Comparison of ENCODE assay signal across 1 cellular context in the genomic region with DNA sequence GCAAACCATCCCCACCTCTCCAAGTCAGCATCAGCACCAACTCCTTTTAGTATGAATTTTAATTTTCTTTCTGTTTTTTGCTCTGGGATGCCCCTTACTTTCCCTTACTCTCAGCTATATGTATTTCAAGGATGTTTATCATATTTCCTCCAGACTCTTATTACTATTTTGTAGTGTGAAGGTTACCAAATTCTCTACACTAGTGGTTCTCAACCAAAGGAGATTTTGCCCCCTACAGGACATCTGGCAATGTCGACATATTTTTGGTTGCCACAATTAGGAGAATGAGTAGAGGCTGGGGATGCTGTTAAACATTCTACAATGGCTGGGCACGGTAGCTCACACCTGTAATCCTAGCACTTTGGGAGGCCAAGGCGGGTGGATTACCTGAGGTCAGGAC.
TF ChIP-seq lines count a peak whose summit lies in the region.

No MANE protein-coding gene starts in this region.

TF ChIP-seq in K562, 482 proteins besides CTCF, POLR2A, EP300 and RAD21:
- TF ChIP-seq, protein P1, sequence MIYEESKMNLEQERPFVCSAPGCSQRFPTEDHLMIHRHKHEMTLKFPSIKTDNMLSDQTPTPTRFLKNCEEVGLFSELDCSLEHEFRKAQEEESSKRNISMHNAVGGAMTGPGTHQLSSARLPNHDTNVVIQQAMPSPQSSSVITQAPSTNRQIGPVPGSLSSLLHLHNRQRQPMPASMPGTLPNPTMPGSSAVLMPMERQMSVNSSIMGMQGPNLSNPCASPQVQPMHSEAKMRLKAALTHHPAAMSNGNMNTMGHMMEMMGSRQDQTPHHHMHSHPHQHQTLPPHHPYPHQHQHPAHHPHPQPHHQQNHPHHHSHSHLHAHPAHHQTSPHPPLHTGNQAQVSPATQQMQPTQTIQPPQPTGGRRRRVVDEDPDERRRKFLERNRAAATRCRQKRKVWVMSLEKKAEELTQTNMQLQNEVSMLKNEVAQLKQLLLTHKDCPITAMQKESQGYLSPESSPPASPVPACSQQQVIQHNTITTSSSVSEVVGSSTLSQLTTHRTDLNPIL (CRISPR knock-in tag; IDR thresholded peaks at IDR 0.05), result no peak
- TF ChIP-seq, protein P2, sequence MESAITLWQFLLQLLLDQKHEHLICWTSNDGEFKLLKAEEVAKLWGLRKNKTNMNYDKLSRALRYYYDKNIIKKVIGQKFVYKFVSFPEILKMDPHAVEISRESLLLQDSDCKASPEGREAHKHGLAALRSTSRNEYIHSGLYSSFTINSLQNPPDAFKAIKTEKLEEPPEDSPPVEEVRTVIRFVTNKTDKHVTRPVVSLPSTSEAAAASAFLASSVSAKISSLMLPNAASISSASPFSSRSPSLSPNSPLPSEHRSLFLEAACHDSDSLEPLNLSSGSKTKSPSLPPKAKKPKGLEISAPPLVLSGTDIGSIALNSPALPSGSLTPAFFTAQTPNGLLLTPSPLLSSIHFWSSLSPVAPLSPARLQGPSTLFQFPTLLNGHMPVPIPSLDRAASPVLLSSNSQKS (CRISPR knock-in tag; IDR thresholded peaks at IDR 0.05), result no peak
- TF ChIP-seq SAFB (IDR thresholded peaks at IDR 0.05; ENCODE audit: borderline replicate concordance, low read depth, low read length), result no peak
- TF ChIP-seq ZNF217 (CRISPR knock-in tag; IDR thresholded peaks at IDR 0.05), result no peak
- no peak for TF ChIP-seq KAT2B (IDR thresholded peaks at IDR 0.05; ENCODE audit: low read depth, low read length)
- no peak for TF ChIP-seq MXI1 (IDR thresholded peaks at IDR 0.05; ENCODE audit: low read depth, low read length)
- TF ChIP-seq, protein P3, sequence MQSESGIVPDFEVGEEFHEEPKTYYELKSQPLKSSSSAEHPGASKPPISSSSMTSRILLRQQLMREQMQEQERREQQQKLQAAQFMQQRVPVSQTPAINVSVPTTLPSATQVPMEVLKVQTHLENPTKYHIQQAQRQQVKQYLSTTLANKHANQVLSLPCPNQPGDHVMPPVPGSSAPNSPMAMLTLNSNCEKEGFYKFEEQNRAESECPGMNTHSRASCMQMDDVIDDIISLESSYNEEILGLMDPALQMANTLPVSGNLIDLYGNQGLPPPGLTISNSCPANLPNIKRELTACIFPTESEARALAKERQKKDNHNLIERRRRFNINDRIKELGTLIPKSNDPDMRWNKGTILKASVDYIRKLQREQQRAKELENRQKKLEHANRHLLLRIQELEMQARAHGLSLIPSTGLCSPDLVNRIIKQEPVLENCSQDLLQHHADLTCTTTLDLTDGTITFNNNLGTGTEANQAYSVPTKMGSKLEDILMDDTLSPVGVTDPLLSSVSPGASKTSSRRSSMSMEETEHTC (IDR thresholded peaks at IDR 0.05), result no peak
- no peak for TF ChIP-seq NCOA4 (IDR thresholded peaks at IDR 0.05; ENCODE audit: partially characterized antibody)
- no peak for TF ChIP-seq POLR2B (IDR thresholded peaks at IDR 0.05; ENCODE audit: low read depth, partially characterized antibody)
- no peak for TF ChIP-seq PURB (CRISPR knock-in tag; IDR thresholded peaks at IDR 0.05; ENCODE audit: low read depth)
- TF ChIP-seq GTF2F1 (IDR thresholded peaks at IDR 0.05; ENCODE audit: low read depth, low read length), result no peak
- no peak for TF ChIP-seq PTTG1 (tag; IDR thresholded peaks at IDR 0.05; ENCODE audit: low read depth)
- TF ChIP-seq GABPB1 (CRISPR knock-in tag; IDR thresholded peaks at IDR 0.05), result no peak
- TF ChIP-seq WHSC1 (IDR thresholded peaks at IDR 0.05; ENCODE audit: low read length), result no peak
- TF ChIP-seq, protein P4, sequence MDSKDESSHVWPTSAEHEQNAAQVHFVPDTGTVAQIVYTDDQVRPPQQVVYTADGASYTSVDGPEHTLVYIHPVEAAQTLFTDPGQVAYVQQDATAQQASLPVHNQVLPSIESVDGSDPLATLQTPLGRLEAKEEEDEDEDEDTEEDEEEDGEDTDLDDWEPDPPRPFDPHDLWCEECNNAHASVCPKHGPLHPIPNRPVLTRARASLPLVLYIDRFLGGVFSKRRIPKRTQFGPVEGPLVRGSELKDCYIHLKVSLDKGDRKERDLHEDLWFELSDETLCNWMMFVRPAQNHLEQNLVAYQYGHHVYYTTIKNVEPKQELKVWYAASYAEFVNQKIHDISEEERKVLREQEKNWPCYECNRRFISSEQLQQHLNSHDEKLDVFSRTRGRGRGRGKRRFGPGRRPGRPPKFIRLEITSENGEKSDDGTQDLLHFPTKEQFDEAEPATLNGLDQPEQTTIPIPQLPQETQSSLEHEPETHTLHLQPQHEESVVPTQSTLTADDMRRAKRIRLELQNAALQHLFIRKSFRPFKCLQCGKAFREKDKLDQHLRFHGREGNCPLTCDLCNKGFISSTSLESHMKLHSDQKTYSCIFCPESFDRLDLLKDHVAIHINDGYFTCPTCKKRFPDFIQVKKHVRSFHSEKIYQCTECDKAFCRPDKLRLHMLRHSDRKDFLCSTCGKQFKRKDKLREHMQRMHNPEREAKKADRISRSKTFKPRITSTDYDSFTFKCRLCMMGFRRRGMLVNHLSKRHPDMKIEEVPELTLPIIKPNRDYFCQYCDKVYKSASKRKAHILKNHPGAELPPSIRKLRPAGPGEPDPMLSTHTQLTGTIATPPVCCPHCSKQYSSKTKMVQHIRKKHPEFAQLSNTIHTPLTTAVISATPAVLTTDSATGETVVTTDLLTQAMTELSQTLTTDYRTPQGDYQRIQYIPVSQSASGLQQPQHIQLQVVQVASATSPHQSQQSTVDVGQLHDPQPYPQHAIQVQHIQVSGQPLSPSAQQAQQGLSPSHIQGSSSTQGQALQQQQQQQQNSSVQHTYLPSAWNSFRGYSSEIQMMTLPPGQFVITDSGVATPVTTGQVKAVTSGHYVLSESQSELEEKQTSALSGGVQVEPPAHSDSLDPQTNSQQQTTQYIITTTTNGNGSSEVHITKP (IDR thresholded peaks at IDR 0.05; ENCODE audit: partially characterized antibody), result no peak
- TF ChIP-seq ARHGAP35 (IDR thresholded peaks at IDR 0.05; ENCODE audit: partially characterized antibody), result no peak
- no peak for TF ChIP-seq RHOXF2B (CRISPR knock-in tag; conservative IDR thresholded peaks at IDR 0.05)
